ENCODE assay signal across 4 cellular contexts in the genomic region with DNA sequence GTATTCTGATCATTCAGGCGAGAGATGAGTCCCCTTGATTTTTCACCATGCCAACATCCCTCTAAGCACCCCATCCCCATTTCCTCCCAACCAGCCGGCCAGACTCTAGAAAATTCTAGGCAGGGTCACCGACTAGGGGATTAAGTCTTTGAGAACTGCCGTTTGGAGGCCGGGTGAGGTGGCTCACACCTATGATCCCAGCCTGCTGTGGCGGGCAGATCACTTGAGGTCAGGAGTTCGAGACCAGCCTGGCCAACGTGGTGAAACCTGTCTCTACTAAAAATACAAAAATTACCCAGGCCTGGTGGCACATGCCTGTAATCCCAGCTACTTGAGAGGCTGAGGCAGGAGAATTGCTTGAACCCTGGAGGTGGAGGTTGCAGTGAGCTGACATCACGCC. TPM values are rescaled to one million over a fixed set of nuclear protein-coding genes. Genes with fewer than 3 reads are reported as not detected.
"Had no signal": no experiment of that assay in that cellular context is flagged by ENCODE, and none has a peak within 500 bp of the region (broad histone marks: within the 10 kb centered on the region; RNA-seq: fewer than 3 reads in every experiment).

No MANE protein-coding gene starts in this region.

RNA-seq across cellular contexts. Expression of gene SH2D6, which starts 21.1 kb away (rescaled TPM):
- total RNA-seq: aorta, cardiac muscle cell, left ventricle myocardium inferior, urinary bladder had no signal
- polyA plus RNA-seq: cardiac muscle cell had no signal
